In genomic region chr15:67916565-67916964, GRCh38 we compare ENCODE assay signal across 1 cellular context.
TF ChIP-seq lines count a peak whose summit lies in the region.

No MANE protein-coding gene starts in this region.

TF ChIP-seq in HepG2, 621 proteins besides CTCF, POLR2A, EP300 and RAD21 (continued from another document):
- TF ChIP-seq PRDM4 (CRISPR knock-in tag; IDR thresholded peaks at IDR 0.05; ENCODE audit: borderline replicate concordance): no peak
